37 cellular contexts compared by ENCODE assay signal in the genomic region with DNA sequence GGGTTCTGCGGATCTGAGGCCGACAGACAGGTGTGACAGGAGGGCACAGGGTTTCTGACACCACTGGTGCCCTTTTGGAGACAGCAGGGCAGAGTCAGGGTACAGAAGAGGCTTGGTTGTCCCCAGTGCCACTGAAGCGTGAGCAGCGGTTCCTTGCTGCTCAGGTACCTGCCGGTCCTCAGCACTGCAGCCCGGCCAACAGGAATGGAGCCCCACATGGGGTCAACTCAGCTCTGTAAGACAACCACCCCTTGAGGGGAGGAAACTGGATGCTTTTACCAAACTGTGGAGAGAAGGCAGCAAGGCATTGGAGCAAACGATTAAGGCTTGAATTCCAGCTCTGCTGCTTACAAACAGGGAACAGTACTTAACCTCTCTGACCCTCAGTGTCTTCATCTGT.
"Had no signal": no experiment of that assay in that cellular context is flagged by ENCODE, and none has a peak within 500 bp of the region (broad histone marks: within the 10 kb centered on the region; RNA-seq: fewer than 3 reads in every experiment).

No MANE protein-coding gene starts in this region.

- H3K27me3 ChIP-seq: adrenal gland, body of pancreas, brain microvascular endothelial cell, breast epithelium had no signal

- H3K36me3 Mint-ChIP-seq: activated CD4-positive, alpha-beta memory T cell treated with anti-CD3 and anti-CD28 coated beads for 36 hours; activated naive CD4-positive, alpha-beta T cell treated with anti-CD3 and anti-CD28 coated beads, Interleukin-2, amount 50 U/mL, for 72 hours; activated naive CD8-positive, alpha-beta T cell treated with anti-CD3 and anti-CD28 coated beads for 36 hours had no signal

- H3K4me3 ChIP-seq: adrenal gland, body of pancreas, breast epithelium had no signal

- H3K4me1 Mint-ChIP-seq: activated B cell treated with CpG ODN at 0.5 μM for 24 hours; activated CD4-positive, alpha-beta T cell treated with anti-CD3 and anti-CD28 coated beads, Interleukin-2, amount 10 ng/mL, durations not matched to agents 24 days and 14 days; activated naive CD8-positive, alpha-beta T cell treated with anti-CD3 and anti-CD28 coated beads for 36 hours; activated T-helper 17 cell treated with anti-CD3 and anti-CD28 coated beads, Interleukin-2, amount 50 U/mL, for 72 hours had no signal

- H3K9me3 Mint-ChIP-seq: activated CD4-positive, alpha-beta T cell treated with anti-CD3 and anti-CD28 coated beads, Interleukin-2, amount 10 ng/mL, durations not matched to agents 24 days and 14 days; activated CD8-positive, alpha-beta T cell treated with anti-CD3 and anti-CD28 coated beads for 36 hours; activated naive CD8-positive, alpha-beta T cell treated with anti-CD3 and anti-CD28 coated beads for 36 hours; activated T-helper 1 cell treated with anti-CD3 and anti-CD28 coated beads, Interleukin-12 subunit alpha, Interleukin-12 subunit beta, Interleukin-2, Interleukin-4 antibody, amounts not matched to agents 30 ng/mL and 10 ng/mL and 1 ng/mL, durations not matched to agents 14 hours and 24 hours and 36 hours; T-helper 1 cell treated with Interleukin-12 subunit alpha and Interleukin-12 subunit beta and Interleukin-4 antibody, amounts not matched to agents 30 μg/mL and 1 μg/mL, for 36 hours; T-helper 2 cell treated with Interferon-gamma antibody and Interleukin-4, amounts not matched to agents 5 μg/mL and 100 μg/mL, for 36 hours had no signal

- H3K4me1 ChIP-seq: adrenal gland, body of pancreas, breast epithelium had no signal

- FAIRE-seq: astrocyte, colon, TTC549 had no signal

- H3K27ac Mint-ChIP-seq: activated B cell treated with CpG ODN at 0.5 μM for 24 hours; activated CD4-positive, alpha-beta memory T cell treated with anti-CD3 and anti-CD28 coated beads for 36 hours; activated CD4-positive, alpha-beta T cell treated with anti-CD3 and anti-CD28 coated beads, Interleukin-2, amount 10 ng/mL, durations not matched to agents 24 days and 14 days; activated CD8-positive, alpha-beta T cell treated with anti-CD3 and anti-CD28 coated beads for 36 hours; activated naive CD4-positive, alpha-beta T cell treated with anti-CD3 and anti-CD28 coated beads for 36 hours; activated naive CD4-positive, alpha-beta T cell treated with anti-CD3 and anti-CD28 coated beads, Interleukin-2, amount 50 U/mL, for 72 hours; activated naive CD8-positive, alpha-beta T cell treated with anti-CD3 and anti-CD28 coated beads for 36 hours; activated T-cell treated with anti-CD3 and anti-CD28 coated beads, Interleukin-2, amount 50 U/mL, for 72 hours; activated T-helper 1 cell treated with anti-CD3 and anti-CD28 coated beads, Interleukin-12 subunit alpha, Interleukin-12 subunit beta, Interleukin-2, Interleukin-4 antibody, amounts not matched to agents 30 ng/mL and 10 ng/mL and 1 ng/mL, durations not matched to agents 14 hours and 24 hours and 36 hours; activated T-helper 17 cell treated with anti-CD3 and anti-CD28 coated beads, Interleukin-2, amount 50 U/mL, for 72 hours; T-helper 1 cell treated with Interleukin-12 subunit alpha and Interleukin-12 subunit beta and Interleukin-4 antibody, amounts not matched to agents 30 μg/mL and 1 μg/mL, for 36 hours; T-helper 2 cell treated with Interferon-gamma antibody and Interleukin-4, amounts not matched to agents 5 μg/mL and 100 μg/mL, for 36 hours had no signal

- H3K4me3 Mint-ChIP-seq: activated B cell treated with CpG ODN at 0.5 μM for 24 hours; activated CD4-positive, alpha-beta memory T cell treated with anti-CD3 and anti-CD28 coated beads for 36 hours; activated CD4-positive, alpha-beta T cell treated with anti-CD3 and anti-CD28 coated beads, Interleukin-2, amount 10 ng/mL, durations not matched to agents 24 days and 14 days; activated CD8-positive, alpha-beta T cell treated with anti-CD3 and anti-CD28 coated beads for 36 hours; activated naive CD4-positive, alpha-beta T cell treated with anti-CD3 and anti-CD28 coated beads for 36 hours; activated naive CD8-positive, alpha-beta T cell treated with anti-CD3 and anti-CD28 coated beads for 36 hours; activated T-cell treated with anti-CD3 and anti-CD28 coated beads, Interleukin-2, amount 50 U/mL, for 4 hours; activated T-cell treated with anti-CD3 and anti-CD28 coated beads, Interleukin-2, amount 50 U/mL, for 72 hours; activated T-helper 1 cell treated with anti-CD3 and anti-CD28 coated beads, Interleukin-12 subunit alpha, Interleukin-12 subunit beta, Interleukin-2, Interleukin-4 antibody, amounts not matched to agents 30 ng/mL and 10 ng/mL and 1 ng/mL, durations not matched to agents 14 hours and 24 hours and 36 hours; activated T-helper 17 cell treated with anti-CD3 and anti-CD28 coated beads, Interleukin-2, amount 50 U/mL, for 72 hours; T-helper 1 cell treated with Interleukin-12 subunit alpha and Interleukin-12 subunit beta and Interleukin-4 antibody, amounts not matched to agents 30 μg/mL and 1 μg/mL, for 36 hours; T-helper 2 cell treated with Interferon-gamma antibody and Interleukin-4, amounts not matched to agents 5 μg/mL and 100 μg/mL, for 36 hours had no signal

- H3K9me3 ChIP-seq: adrenal gland, body of pancreas, breast epithelium had no signal

- DNase-seq: activated B cell treated with CpG ODN at 0.5 μM for 24 hours; activated CD4-positive, alpha-beta memory T cell treated with anti-CD3 and anti-CD28 coated beads for 36 hours; activated CD4-positive, alpha-beta T cell treated with anti-CD3 and anti-CD28 coated beads for 4 hours; activated CD4-positive, alpha-beta T cell treated with anti-CD3 and anti-CD28 coated beads, Interleukin-2, amount 10 ng/mL, durations not matched to agents 24 days and 14 days; activated CD4-positive, alpha-beta T cell treated with anti-CD3 and anti-CD28 coated beads, Interleukin-2, amount 50 U/mL, for 1 hour; activated CD4-positive, alpha-beta T cell treated with anti-CD3 and anti-CD28 coated beads, Interleukin-2, amount 50 U/mL, for 4 hours; activated CD4-positive, CD25-positive, alpha-beta regulatory T cell treated with anti-CD3 and anti-CD28 coated beads, Interleukin-2, amount 50 U/mL, for 72 hours; activated CD8-positive, alpha-beta memory T cell treated with anti-CD3 and anti-CD28 coated beads, Interleukin-2, amount 50 U/mL, for 4 hours; activated CD8-positive, alpha-beta T cell treated with anti-CD3 and anti-CD28 coated beads for 36 hours; activated effector memory CD4-positive, alpha-beta T cell treated with anti-CD3 and anti-CD28 coated beads, Interleukin-2, amount 50 U/mL, for 16 hours; activated gamma-delta T cell treated with Interleukin-2 at 50 U/mL for 16 hours; activated naive CD4-positive, alpha-beta T cell; activated naive CD4-positive, alpha-beta T cell treated with anti-CD3 and anti-CD28 coated beads for 36 hours; activated naive CD4-positive, alpha-beta T cell treated with anti-CD3 and anti-CD28 coated beads, Interleukin-2, amount 50 U/mL, for 16 hours; activated naive CD8-positive, alpha-beta T cell treated with anti-CD3 and anti-CD28 coated beads for 36 hours; activated T-cell treated with anti-CD3 and anti-CD28 coated beads for 4 hours; activated T-cell treated with anti-CD3 and anti-CD28 coated beads, Interleukin-2, amount 50 U/mL, for 1 hour; activated T-cell treated with anti-CD3 and anti-CD28 coated beads, Interleukin-2, amount 50 U/mL, for 4 hours; activated T-cell treated with anti-CD3 and anti-CD28 coated beads, Interleukin-2, amount 50 U/mL, for 72 hours; adrenal gland; amniotic stem cell; aorta; body of pancreas; brain microvascular endothelial cell; central memory CD4-positive, alpha-beta T cell; T-helper 2 cell; T-helper 9 cell; WERI-Rb-1 had no signal

- H3K36me3 ChIP-seq: adrenal gland, brain microvascular endothelial cell, breast epithelium, WERI-Rb-1 had no signal

- ATAC-seq: activated CD8-positive, alpha-beta T cell treated with anti-CD3 and anti-CD28 coated beads for 36 hours; activated naive CD4-positive, alpha-beta T cell treated with anti-CD3 and anti-CD28 coated beads, Interleukin-2, amount 50 U/mL, for 72 hours; activated T-cell treated with anti-CD3 and anti-CD28 coated beads, Interleukin-2, amount 50 U/mL, for 4 hours; activated T-cell treated with anti-CD3 and anti-CD28 coated beads, Interleukin-2, amount 50 U/mL, for 72 hours; activated T-helper 17 cell treated with anti-CD3 and anti-CD28 coated beads, Interleukin-2, amount 50 U/mL, for 72 hours; body of pancreas had no signal

- H3K27ac ChIP-seq: adrenal gland, body of pancreas, brain microvascular endothelial cell, breast epithelium, WERI-Rb-1 had no signal

- H3K27me3 Mint-ChIP-seq: activated B cell treated with CpG ODN at 0.5 μM for 24 hours; activated CD4-positive, alpha-beta memory T cell treated with anti-CD3 and anti-CD28 coated beads for 36 hours; activated CD4-positive, alpha-beta T cell treated with anti-CD3 and anti-CD28 coated beads, Interleukin-2, amount 10 ng/mL, durations not matched to agents 24 days and 14 days; activated CD8-positive, alpha-beta T cell treated with anti-CD3 and anti-CD28 coated beads for 36 hours; activated T-helper 17 cell treated with anti-CD3 and anti-CD28 coated beads, Interleukin-2, amount 50 U/mL, for 72 hours had no signal
